In genomic region chr10:112655722-112656121, GRCh38 we compare ENCODE assay signal across 30 cellular contexts.
"Had no signal": no experiment of that assay in that cellular context is flagged by ENCODE, and none has a peak within 500 bp of the region (broad histone marks: within the 10 kb centered on the region; RNA-seq: fewer than 3 reads in every experiment).

No MANE protein-coding gene starts in this region.

- H3K9me3 ChIP-seq: neutrophil, pancreas, psoas muscle, right lobe of liver, sigmoid colon, spleen, suprapubic skin, testis, tibial artery, transverse colon, upper lobe of right lung, uterus had no signal

- H3K4me3 Mint-ChIP-seq: naive B cell; naive thymus-derived CD8-positive, alpha-beta T cell; natural killer cell treated with Interleukin-12 subunit alpha and Interleukin-12 subunit beta and Interleukin-15 and Interleukin-18, amount 100 ng/mL, for 72 hours; stimulated activated memory B cell treated with anti-CD40 and anti-IgM and Interleukin-4, amounts not matched to agents 10 μg/mL and 1 μg/mL and 100 μg/mL, for 72 hours; stimulated activated naive CD8-positive, alpha-beta T cell treated with anti-CD3 and anti-CD28 coated beads, Interleukin-15, amount 100 ng/mL, for 72 hours; type B pancreatic cell had no signal

- DNase-seq: naive B cell; naive thymus-derived CD8-positive, alpha-beta T cell; nucleus accumbens; pancreas; psoas muscle; right cardiac atrium; right lobe of liver; sigmoid colon; spleen; stimulated activated CD4-positive, alpha-beta T cell treated with anti-CD3 and anti-CD28 coated beads, Interleukin-12 subunit alpha, Interleukin-12 subunit beta, amount 100 ng/mL, for 4 hours; stimulated activated CD4-positive, alpha-beta T cell treated with anti-CD3 and anti-CD28 coated beads, Interleukin-1b, Interleukin-23, amount 100 ng/mL, for 48 hours; stimulated activated CD4-positive, alpha-beta T cell treated with anti-CD3 and anti-CD28 coated beads, Interleukin-4, amount 100 ng/mL, for 1 hour; stimulated activated CD4-positive, alpha-beta T cell treated with anti-CD3 and anti-CD28 coated beads, Interleukin-4, amount 100 ng/mL, for 4 hours; stimulated activated CD8-positive, alpha-beta memory T cell treated with anti-CD3 and anti-CD28 coated beads, Interleukin-4, amount 100 ng/mL, for 48 hours; stimulated activated naive CD4-positive, alpha-beta T cell; stimulated activated naive CD8-positive, alpha-beta T cell treated with anti-CD3 and anti-CD28 coated beads, Interleukin-15, amount 100 ng/mL, for 72 hours; stimulated activated naive CD8-positive, alpha-beta T cell treated with anti-CD3 and anti-CD28 coated beads, Interleukin-15, Interleukin-2, amounts not matched to agents 100 U/mL and 50 U/mL, for 24 hours; substantia nigra; testis; tibial artery; transverse colon; upper lobe of right lung; uterus had no signal

- H3K27ac Mint-ChIP-seq: naive thymus-derived CD8-positive, alpha-beta T cell; natural killer cell treated with Interleukin-12 subunit alpha and Interleukin-12 subunit beta and Interleukin-15 and Interleukin-18, amount 100 ng/mL, for 72 hours; stimulated activated memory B cell treated with anti-CD40 and anti-IgM and Interleukin-4, amounts not matched to agents 10 μg/mL and 1 μg/mL and 100 μg/mL, for 72 hours; stimulated activated naive CD8-positive, alpha-beta T cell treated with anti-CD3 and anti-CD28 coated beads, Interleukin-15, amount 100 ng/mL, for 72 hours; type B pancreatic cell had no signal

- H3K27ac ChIP-seq: neutrophil, pancreas, psoas muscle, right lobe of liver, sigmoid colon, skin epidermis, spleen, suprapubic skin, testis, tibial artery, transverse colon, upper lobe of right lung, uterus had no signal

- H3K9me3 Mint-ChIP-seq: naive B cell; naive thymus-derived CD8-positive, alpha-beta T cell; natural killer cell treated with Interleukin-12 subunit alpha and Interleukin-12 subunit beta and Interleukin-15 and Interleukin-18, amount 100 ng/mL, for 72 hours; stimulated activated memory B cell treated with anti-CD40 and anti-IgM and Interleukin-4, amounts not matched to agents 10 μg/mL and 1 μg/mL and 100 μg/mL, for 72 hours; stimulated activated naive CD8-positive, alpha-beta T cell treated with anti-CD3 and anti-CD28 coated beads, Interleukin-15, amount 100 ng/mL, for 72 hours; type B pancreatic cell had no signal

- H3K4me1 ChIP-seq: psoas muscle, right lobe of liver, sigmoid colon, spleen, suprapubic skin, testis, tibial artery, transverse colon, upper lobe of right lung, uterus had no signal

- ATAC-seq: naive thymus-derived CD8-positive, alpha-beta T cell; natural killer cell treated with Interleukin-12 subunit alpha and Interleukin-12 subunit beta and Interleukin-15 and Interleukin-18, amount 100 ng/mL, for 72 hours; psoas muscle; right cardiac atrium; stimulated activated memory B cell treated with anti-CD40 and anti-IgM and Interleukin-4, amounts not matched to agents 10 μg/mL and 1 μg/mL and 100 μg/mL, for 72 hours; stimulated activated naive CD8-positive, alpha-beta T cell treated with anti-CD3 and anti-CD28 coated beads, Interleukin-15, amount 100 ng/mL, for 72 hours; stimulated activated naive CD8-positive, alpha-beta T cell treated with anti-CD3 and anti-CD28 coated beads, Interleukin-15, Interleukin-2, amounts not matched to agents 100 U/mL and 50 U/mL, for 24 hours; upper lobe of right lung had no signal

- H3K27me3 ChIP-seq: neutrophil, pancreas, right lobe of liver, sigmoid colon, spleen, suprapubic skin, testis, tibial artery, transverse colon, upper lobe of right lung, uterus had no signal

- H3K4me3 ChIP-seq: pancreas, psoas muscle, right lobe of liver, sigmoid colon, skin epidermis, smooth muscle cell, spleen, suprapubic skin, testis, tibial artery, transverse colon, upper lobe of right lung, uterus had no signal

- H3K4me1 Mint-ChIP-seq: stimulated activated memory B cell treated with anti-CD40 and anti-IgM and Interleukin-4, amounts not matched to agents 10 μg/mL and 1 μg/mL and 100 μg/mL, for 72 hours; stimulated activated naive CD8-positive, alpha-beta T cell treated with anti-CD3 and anti-CD28 coated beads, Interleukin-15, amount 100 ng/mL, for 72 hours had no signal

- H3K36me3 ChIP-seq: neutrophil, pancreas, right lobe of liver, sigmoid colon, suprapubic skin, tibial artery, transverse colon, upper lobe of right lung, uterus had no signal

- H3K4me2 ChIP-seq: smooth muscle cell had no signal

- H3K27me3 Mint-ChIP-seq: naive B cell; naive thymus-derived CD8-positive, alpha-beta T cell; natural killer cell treated with Interleukin-12 subunit alpha and Interleukin-12 subunit beta and Interleukin-15 and Interleukin-18, amount 100 ng/mL, for 72 hours; stimulated activated memory B cell treated with anti-CD40 and anti-IgM and Interleukin-4, amounts not matched to agents 10 μg/mL and 1 μg/mL and 100 μg/mL, for 72 hours; stimulated activated naive CD8-positive, alpha-beta T cell treated with anti-CD3 and anti-CD28 coated beads, Interleukin-15, amount 100 ng/mL, for 72 hours; type B pancreatic cell had no signal

- H3K36me3 Mint-ChIP-seq: natural killer cell treated with Interleukin-12 subunit alpha and Interleukin-12 subunit beta and Interleukin-15 and Interleukin-18, amount 100 ng/mL, for 72 hours; type B pancreatic cell had no signal
